Comparison of ENCODE assay signal across 12 cellular contexts in the genomic region with DNA sequence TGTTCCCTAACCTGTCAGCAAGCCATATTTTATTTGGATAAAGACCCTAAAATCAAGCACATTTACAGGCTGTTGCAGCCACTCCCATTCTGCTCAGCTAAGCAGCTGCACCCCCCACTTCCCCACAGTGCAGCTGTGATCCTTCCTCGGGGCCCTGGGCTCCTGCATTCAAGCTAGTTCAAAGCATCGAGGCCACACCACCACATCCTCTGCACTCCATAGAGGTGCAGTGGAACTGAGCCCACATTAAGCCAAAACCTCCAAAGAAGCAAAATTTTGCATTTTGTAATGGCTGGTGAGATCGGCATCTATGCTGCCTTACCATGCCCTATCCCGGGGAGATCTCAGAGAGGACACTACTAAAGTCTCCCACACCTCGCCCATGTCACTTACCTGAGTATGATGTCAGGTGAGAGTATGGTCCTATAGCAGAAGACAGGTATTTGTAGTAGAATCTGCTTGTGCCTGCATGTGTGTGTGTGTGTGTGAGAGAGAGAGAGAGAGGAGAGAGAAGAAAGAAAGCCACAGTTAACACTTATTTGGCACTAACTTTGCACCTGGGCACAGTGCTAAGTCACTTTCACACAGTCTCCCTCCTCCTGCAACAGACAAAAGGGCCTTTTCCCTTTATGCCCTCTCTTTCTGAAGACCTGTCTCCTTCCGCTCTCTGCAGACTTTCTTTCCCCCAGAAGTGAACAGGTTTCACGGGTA.
DNase-seq lines count a peak whose midpoint lies in the region; ATAC-seq, FAIRE-seq and TF ChIP-seq lines count a peak whose summit lies in the region.
"Had no signal": no experiment of that assay in that cellular context is flagged by ENCODE, and none has a peak within 500 bp of the region (broad histone marks: within the 10 kb centered on the region; RNA-seq: fewer than 3 reads in every experiment).

No MANE protein-coding gene starts in this region.

- no peaks in the 10 kb centered on the region for H3K36me3 ChIP-seq in right lobe of liver
- no peaks in the 10 kb centered on the region for H3K36me3 ChIP-seq in HepG2 (replicated peaks in 1 of 2; ENCODE audit: control insufficient read depth in 1 of 2, insufficient read depth in 2 of 2, low read length in 2 of 2)
- no peaks in the 10 kb centered on the region for H3K36me3 ChIP-seq in mucosa of descending colon (ENCODE audit: low read depth)
- no peaks in the 10 kb centered on the region for H3K36me3 ChIP-seq in upper lobe of right lung
- H3K36me3 ChIP-seq: lower lobe of right lung had no signal

- in situ Hi-C loops in HepG2 (cut with HindIII; ENCODE audit: extremely low pct_ligation_motif_present, low pct_unique_long_range_greater_than_20kb): no loop called here

- POLR2A ChIA-PET in HepG2 (lab: Yijun Ruan, JAX): no interaction called here

- H3K79me2 ChIP-seq in HepG2 (ENCODE audit: insufficient read depth, low read length): no peaks in the 10 kb centered on the region

- H3K4me1 ChIP-seq in right lobe of liver (no peaks in the 10 kb centered on the region), HepG2 (ENCODE audit: insufficient read depth, low read length) (no peaks in the 10 kb centered on the region), mucosa of descending colon (ENCODE audit: low read depth) (no peaks in the 10 kb centered on the region), upper lobe of right lung (no peaks in the 10 kb centered on the region)
- H3K4me1 ChIP-seq: lower lobe of right lung had no signal

- no peaks in the 10 kb centered on the region for H3K36me3 Mint-ChIP-seq in activated T-cell treated with anti-CD3 and anti-CD28 coated beads, Interleukin-2, amount 50 U/mL, for 4 hours (ENCODE audit: insufficient read depth)

- BruUV-seq in HepG2 (replicated peaks; lab: Mats Ljungman, UMichigan): no TSS peak

- H3K4me3 ChIP-seq in right lobe of liver (no peak overlapping the region), HepG2 (replicated peaks in 1 of 3; ENCODE audit: insufficient read depth in 1 of 3, low read depth in 2 of 3, low read length in 3 of 3) (no peak overlapping the region), mucosa of descending colon (no peak overlapping the region), upper lobe of right lung (no peak overlapping the region)
- H3K4me3 ChIP-seq: lower lobe of right lung had no signal

- intact Hi-C loops in right lobe of liver (cut with DNase I) (no loop called here), HepG2 (cut with micrococcal nuclease; ENCODE audit: unreplicated experiment) (no loop called here), mucosa of descending colon (cut with DNase I, micrococcal nuclease) (no loop called here), upper lobe of right lung (cut with DNase I) (no loop called here)

- no peak for TF ChIP-seq POLR2A in right lobe of liver (IDR thresholded peaks at IDR 0.05)
- no peak for TF ChIP-seq POLR2A in HepG2 (IDR thresholded peaks at IDR 0.05; ENCODE audit: insufficient read depth in 1 of 2, low read depth in 2 of 2, low read length in 2 of 2)

- no peak overlapping the region for H3K4me2 ChIP-seq in HepG2 (ENCODE audit: low read depth, low read length)

- TF ChIP-seq EP300 in HepG2 (IDR thresholded peaks at IDR 0.05; ENCODE audit: low read depth in 2 of 2, low read length in 2 of 2) (no peak), HepG2 (CRISPR knock-in tag; IDR thresholded peaks at IDR 0.05; ENCODE audit: borderline replicate concordance) (no peak)

- TF ChIP-seq CTCF in right lobe of liver (IDR thresholded peaks at IDR 0.05): no peak
- TF ChIP-seq CTCF in HepG2 (CRISPR knock-in tag; IDR thresholded peaks at IDR 0.05): no peak
- no peak for TF ChIP-seq CTCF in mucosa of descending colon (IDR thresholded peaks at IDR 0.05)
- no peak for TF ChIP-seq CTCF in upper lobe of right lung (IDR thresholded peaks at IDR 0.05)

- no peak for FAIRE-seq in HepG2 (lab: Jason Lieb, UNC)
- FAIRE-seq: endothelial cell of umbilical vein had no signal

- H3K9me3 Mint-ChIP-seq in activated T-cell treated with anti-CD3 and anti-CD28 coated beads, Interleukin-2, amount 50 U/mL, for 4 hours: no peaks in the 10 kb centered on the region

- H3K4me3 Mint-ChIP-seq in activated T-cell treated with anti-CD3 and anti-CD28 coated beads, Interleukin-2, amount 50 U/mL, for 4 hours: peak overlapping the region; percentile 61

- H3K4me1 Mint-ChIP-seq in activated T-cell treated with anti-CD3 and anti-CD28 coated beads, Interleukin-2, amount 50 U/mL, for 4 hours (ENCODE audit: low read depth): peaks cover 29% of the 10 kb centered on the region

- no peak overlapping the region for H3K9ac ChIP-seq in HepG2 (ENCODE audit: insufficient read depth, low read depth, low read length)

- TF ChIP-seq RAD21 in HepG2 (CRISPR knock-in tag; IDR thresholded peaks at IDR 0.05): no peak

- H3K27ac ChIP-seq in right lobe of liver (no peak overlapping the region), HepG2 (ENCODE audit: extremely low read length, insufficient read depth, low read length) (no peak overlapping the region), upper lobe of right lung (no peak overlapping the region)
- H3K27ac ChIP-seq: lower lobe of right lung had no signal

- H2AFZ ChIP-seq in HepG2 (ENCODE audit: low read length): no peak overlapping the region

- H4K20me1 ChIP-seq in HepG2 (ENCODE audit: insufficient read depth, low read length): no peaks in the 10 kb centered on the region

- 48% methylated on average over 7 of the region's 7 CpGs for WGBS in right lobe of liver (ENCODE audit: insufficient coverage, low coverage, low lambda C conversion rate, missing lambda C conversion rate)
- WGBS in HepG2 (ENCODE audit: low lambda C conversion rate): 26% methylated on average over 6 of the region's 7 CpGs

- no peaks in the 10 kb centered on the region for H3K9me3 ChIP-seq in right lobe of liver
- no peaks in the 10 kb centered on the region for H3K9me3 ChIP-seq in HepG2 (ENCODE audit: low read length)
- H3K9me3 ChIP-seq in mucosa of descending colon: no peaks in the 10 kb centered on the region
- H3K9me3 ChIP-seq in upper lobe of right lung: no peaks in the 10 kb centered on the region
- H3K9me3 ChIP-seq: lower lobe of right lung had no signal

- CTCF ChIA-PET in HepG2 (lab: Yijun Ruan, JAX; ENCODE audit: low intra/inter-chr PET ratio, low total read pairs): no interaction called here

- DNase-seq in right lobe of liver (no peak), HepG2 (ENCODE audit: low spot score) (no peak), mucosa of descending colon (no peak), upper lobe of right lung (no peak), globus pallidus (ENCODE audit: low spot score) (no peak)
- peak; percentile 7 for DNase-seq in activated T-cell treated with anti-CD3 and anti-CD28 coated beads, Interleukin-2, amount 50 U/mL, for 4 hours
- DNase-seq: DMS79, lower lobe of right lung, NCI-H2081 had no signal

- peak in 3 of 4 donors; percentile 22 to 36 (median 26) for ATAC-seq in right lobe of liver
- no peak for ATAC-seq in HepG2
- peak; percentile 71 to 73 for ATAC-seq in activated T-cell treated with anti-CD3 and anti-CD28 coated beads, Interleukin-2, amount 50 U/mL, for 4 hours
- ATAC-seq in mucosa of descending colon: peak; percentile 65
- peak; percentile 28 for ATAC-seq in upper lobe of right lung
- no peak for ATAC-seq in GM18502 (IDR thresholded peaks at IDR 0.05; ENCODE audit: poor library complexity, unreplicated experiment)
- ATAC-seq in HG02970 (IDR thresholded peaks at IDR 0.05; ENCODE audit: low FRiP score, unreplicated experiment): no peak

- no peaks in the 10 kb centered on the region for H3K27me3 Mint-ChIP-seq in activated T-cell treated with anti-CD3 and anti-CD28 coated beads, Interleukin-2, amount 50 U/mL, for 4 hours (ENCODE audit: low read depth)

- H3K27me3 ChIP-seq in right lobe of liver (no peaks in the 10 kb centered on the region), HepG2 (ENCODE audit: control insufficient read depth in 1 of 2, insufficient read depth in 2 of 2, low read length in 2 of 2) (no peaks in the 10 kb centered on the region; a peak in 1 of 5 replicates), upper lobe of right lung (no peaks in the 10 kb centered on the region)

TF ChIP-seq in HepG2, 621 proteins besides CTCF, POLR2A, EP300 and RAD21:
- TF ChIP-seq, protein P1, sequence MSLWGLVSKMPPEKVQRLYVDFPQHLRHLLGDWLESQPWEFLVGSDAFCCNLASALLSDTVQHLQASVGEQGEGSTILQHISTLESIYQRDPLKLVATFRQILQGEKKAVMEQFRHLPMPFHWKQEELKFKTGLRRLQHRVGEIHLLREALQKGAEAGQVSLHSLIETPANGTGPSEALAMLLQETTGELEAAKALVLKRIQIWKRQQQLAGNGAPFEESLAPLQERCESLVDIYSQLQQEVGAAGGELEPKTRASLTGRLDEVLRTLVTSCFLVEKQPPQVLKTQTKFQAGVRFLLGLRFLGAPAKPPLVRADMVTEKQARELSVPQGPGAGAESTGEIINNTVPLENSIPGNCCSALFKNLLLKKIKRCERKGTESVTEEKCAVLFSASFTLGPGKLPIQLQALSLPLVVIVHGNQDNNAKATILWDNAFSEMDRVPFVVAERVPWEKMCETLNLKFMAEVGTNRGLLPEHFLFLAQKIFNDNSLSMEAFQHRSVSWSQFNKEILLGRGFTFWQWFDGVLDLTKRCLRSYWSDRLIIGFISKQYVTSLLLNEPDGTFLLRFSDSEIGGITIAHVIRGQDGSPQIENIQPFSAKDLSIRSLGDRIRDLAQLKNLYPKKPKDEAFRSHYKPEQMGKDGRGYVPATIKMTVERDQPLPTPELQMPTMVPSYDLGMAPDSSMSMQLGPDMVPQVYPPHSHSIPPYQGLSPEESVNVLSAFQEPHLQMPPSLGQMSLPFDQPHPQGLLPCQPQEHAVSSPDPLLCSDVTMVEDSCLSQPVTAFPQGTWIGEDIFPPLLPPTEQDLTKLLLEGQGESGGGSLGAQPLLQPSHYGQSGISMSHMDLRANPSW (CRISPR knock-in tag; IDR thresholded peaks at IDR 0.05; ENCODE audit: borderline replicate concordance): no peak
- TF ChIP-seq ZMYM3 (CRISPR knock-in tag; IDR thresholded peaks at IDR 0.05) (no peak), ZBTB7A (CRISPR knock-in tag; IDR thresholded peaks at IDR 0.05) (no peak), MIER2 (CRISPR knock-in tag; IDR thresholded peaks at IDR 0.05) (no peak)

Comparison
In these comparisons a context has a peak if more than half of its experiments do, and no peak if none do; other contexts are left out.
1. ATAC-seq: peak in right lobe of liver (3 of 4), activated T-cell treated with anti-CD3 and anti-CD28 coated beads, Interleukin-2, amount 50 U/mL, for 4 hours (2 of 2), mucosa of descending colon (single experiment) and upper lobe of right lung (single experiment); none in HepG2 (single experiment), GM18502 (single experiment) and HG02970 (single experiment).